5 cellular contexts compared by ENCODE assay signal in the genomic region with DNA sequence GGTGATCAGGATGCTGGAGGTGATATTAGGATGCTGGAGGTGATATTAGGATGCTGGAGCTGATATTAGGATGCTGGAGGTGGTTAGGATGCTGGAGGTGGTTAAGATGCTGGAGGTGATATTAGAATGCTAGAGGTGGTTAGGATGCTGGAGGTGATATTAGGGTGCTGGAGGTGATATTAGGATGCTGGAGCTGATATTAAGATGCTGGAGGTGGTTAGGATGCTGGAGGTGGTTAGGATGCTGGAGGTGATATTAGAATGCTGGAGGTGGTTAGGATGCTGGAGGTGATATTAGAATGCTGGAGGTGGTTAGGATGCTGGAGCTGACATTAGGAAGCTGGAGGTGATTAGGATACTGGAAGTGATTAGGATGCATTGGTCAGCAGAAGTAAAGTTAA.
"Had no signal": no experiment of that assay in that cellular context is flagged by ENCODE, and none has a peak within 500 bp of the region (broad histone marks: within the 10 kb centered on the region; RNA-seq: fewer than 3 reads in every experiment).

No MANE protein-coding gene starts in this region.

- H3K27ac Mint-ChIP-seq: IgD-negative memory B cell had no signal

- DNase-seq: IMR-90, KBM-7 had no signal

- H3K4me3 ChIP-seq: K562 had no signal

- H3K27ac ChIP-seq: HL-60 had no signal
